8 cellular contexts compared by ENCODE assay signal in genomic region chr5:67205981-67206380, GRCh38. TPM values are rescaled to one million over a fixed set of nuclear protein-coding genes. Genes with fewer than 3 reads are reported as not detected.
DNase-seq lines count a peak whose midpoint lies in the region; ATAC-seq and TF ChIP-seq lines count a peak whose summit lies in the region.
"Had no signal": no experiment of that assay in that cellular context is flagged by ENCODE, and none has a peak within 500 bp of the region (broad histone marks: within the 10 kb centered on the region; RNA-seq: fewer than 3 reads in every experiment).

No MANE protein-coding gene starts in this region.

- WGBS in spleen, 5 donors, result 65 to 90% (median 78%) methylated on average over 3 of the region's 3 CpGs

- H3K4me2 ChIP-seq in DND-41 (ENCODE audit: insufficient read depth, low read length) (peak overlapping the region; percentile 53), PC-3 (ENCODE audit: low read length) (peak overlapping the region; percentile 50)

- peak overlapping the region; percentile 51 for H3K9ac ChIP-seq in DND-41 (ENCODE audit: low read depth, low read length)
- H3K9ac ChIP-seq in PC-3 (ENCODE audit: low read length), result peak overlapping the region; percentile 42

- CTCF ChIA-PET in PC-3 (lab: Charles Lee), result no interaction called here

- no peak for DNase-seq in DND-41
- no peak for DNase-seq in PC-3
- no peak for DNase-seq in central memory CD8-positive, alpha-beta T cell (ENCODE audit: low spot score in 2 of 2)
- peak; percentile 73 for DNase-seq in spleen
- DNase-seq in coronary artery (ENCODE audit: low spot score), result no peak
- DNase-seq: NCI-H2171 treated with DMSO at 0.1 percent for 48 hours had no signal

- H3K4me3 Mint-ChIP-seq in central memory CD8-positive, alpha-beta T cell, result peak overlapping the region; percentile 37

- peaks cover 4% of the 10 kb centered on the region for H3K9me3 Mint-ChIP-seq in central memory CD8-positive, alpha-beta T cell

- BruUV-seq in PC-3 (replicated peaks; lab: Mats Ljungman, UMichigan), result no TSS peak

- no peaks in the 10 kb centered on the region for H3K27me3 Mint-ChIP-seq in central memory CD8-positive, alpha-beta T cell

- peaks cover 9% of the 10 kb centered on the region for H3F3A ChIP-seq in PC-3 (ENCODE audit: low read length, unreplicated experiment)

- H3K27me3 ChIP-seq in DND-41 (ENCODE audit: insufficient read depth, low read length, poor library complexity) (no peaks in the 10 kb centered on the region), PC-3 (ENCODE audit: low read length) (no peaks in the 10 kb centered on the region), spleen (replicated peaks in 1 of 7) (no peaks in the 10 kb centered on the region)

- POLR2A ChIA-PET in PC-3 (lab: Charles Lee; ENCODE audit: unreplicated experiment), result no interaction called here

- peaks cover 6% of the 10 kb centered on the region for H3K36me3 Mint-ChIP-seq in central memory CD8-positive, alpha-beta T cell (ENCODE audit: insufficient read depth)

- H3K9me2 ChIP-seq in PC-3 (replicated peaks; ENCODE audit: low read length), result no peaks in the 10 kb centered on the region

- H3K27ac Mint-ChIP-seq in central memory CD8-positive, alpha-beta T cell (ENCODE audit: low read depth), result peak overlapping the region; percentile 78

- intact Hi-C loops in PC-3 (cut with micrococcal nuclease) (loop anchor here (2.0 to 5.0 kb wide), 2 partner anchors 201 to 399 kb away; no protein-coding TSS in a partner anchor), spleen (cut with DNase I; ENCODE audit: low total_unique reads) (loop anchor here (5.0 to 10.0 kb wide), 3 partner anchors 39 to 394 kb away; no protein-coding TSS in a partner anchor)

- no peak for TF ChIP-seq CTCF in DND-41 (IDR thresholded peaks at IDR 0.05; ENCODE audit: borderline replicate concordance, extremely low read depth, low read length, poor library complexity, severe bottlenecking)
- no peak for TF ChIP-seq CTCF in PC-3 (conservative IDR thresholded peaks at IDR 0.05; ENCODE audit: low read depth, low read length)
- TF ChIP-seq CTCF in spleen (IDR thresholded peaks at IDR 0.05 in 8 of 11, conservative IDR thresholded peaks at IDR 0.05 in 3 of 11), result no peak
- TF ChIP-seq CTCF in coronary artery (IDR thresholded peaks at IDR 0.05), result no peak

- H3K4me3 ChIP-seq in DND-41 (ENCODE audit: low read depth in 1 of 2, low read length in 2 of 2) (peak overlapping the region in 1 of 2 experiments; percentile 40; a peak in 2 of 4 replicates), PC-3 (ENCODE audit: low read length) (no peak overlapping the region), spleen (peak overlapping the region in 1 of 8 donors; percentile 31), coronary artery (no peak overlapping the region)

- ATAC-seq in DND-41 (ENCODE audit: insufficient read depth, low read depth), result no peak
- ATAC-seq in PC-3, result no peak
- no peak for ATAC-seq in central memory CD8-positive, alpha-beta T cell (replicated peaks; ENCODE audit: extremely low read depth, poor library complexity, severe bottlenecking)
- no peak for ATAC-seq in GM18867 (IDR thresholded peaks at IDR 0.05; ENCODE audit: unreplicated experiment)
- no peak for ATAC-seq in GM19467 (IDR thresholded peaks at IDR 0.05; ENCODE audit: unreplicated experiment)

- H4K20me1 ChIP-seq in DND-41 (ENCODE audit: insufficient read depth, low read length) (no peaks in the 10 kb centered on the region), PC-3 (ENCODE audit: low read length) (no peaks in the 10 kb centered on the region)

- H3K27ac ChIP-seq in DND-41 (ENCODE audit: low read length) (peak overlapping the region; percentile 98), PC-3 (ENCODE audit: low read length) (peak overlapping the region; percentile 92), spleen (peak overlapping the region; percentile 66 to 93 (median 88)), coronary artery (no peak overlapping the region)

- peaks cover 56% of the 10 kb centered on the region for H3K4me1 Mint-ChIP-seq in central memory CD8-positive, alpha-beta T cell

- peaks cover 70% of the 10 kb centered on the region for H3K4me1 ChIP-seq in DND-41 (ENCODE audit: insufficient read depth, low read length)
- H3K4me1 ChIP-seq in PC-3 (ENCODE audit: insufficient read depth, low read length), result peaks cover 39% of the 10 kb centered on the region
- peaks cover 23 to 90% (median 79%) of the 10 kb centered on the region in 6 donors for H3K4me1 ChIP-seq in spleen

- H3K36me3 ChIP-seq in DND-41 (ENCODE audit: insufficient read depth, low read length), result no peaks in the 10 kb centered on the region
- H3K36me3 ChIP-seq in PC-3 (ENCODE audit: low read depth, low read length), result no peaks in the 10 kb centered on the region
- no peaks in the 10 kb centered on the region for H3K36me3 ChIP-seq in spleen

- TF ChIP-seq POLR2A in spleen (IDR thresholded peaks at IDR 0.05), result no peak

- H2AFZ ChIP-seq in DND-41 (ENCODE audit: low read depth, low read length), result peak overlapping the region; percentile 55
- 0 out of 2 replicates have a peak overlapping the region, but pooled peaks have one; percentile 13 for H2AFZ ChIP-seq in PC-3 (ENCODE audit: low read length)

- peaks cover 3% of the 10 kb centered on the region; the same call in 1 of the 2 replicates for H3K79me2 ChIP-seq in DND-41 (ENCODE audit: insufficient read depth, low read length)
- no peaks in the 10 kb centered on the region for H3K79me2 ChIP-seq in PC-3 (ENCODE audit: low read length)

- H3K9me3 ChIP-seq in DND-41 (ENCODE audit: insufficient read depth, low read length, severe bottlenecking) (peaks cover 6% of the 10 kb centered on the region), PC-3 (ENCODE audit: low read length) (no peaks in the 10 kb centered on the region), spleen (peaks cover 0 to 11% (median 0%) of the 10 kb centered on the region in 8 donors)

RNA-seq across cellular contexts. Expression of gene CD180, which starts 9.4 kb away (rescaled TPM):
- total RNA-seq in PC-3 (2014; rRNA removed) (not detected in 2 replicates), spleen (10 to 100 TPM; 20.6 to 39.2 (median 27.4) TPM)
- polyA plus RNA-seq in spleen, result 10 to 100 TPM; 11.6 to 17.9 (median 14.6) TPM

Comparison
In these comparisons a context has a peak if more than half of its experiments do, and no peak if none do; other contexts are left out.
1. H3K27ac ChIP-seq: peak in DND-41 (single experiment), PC-3 (single experiment) and spleen (8 of 8); none in coronary artery (0 of 2).
2. RNA of gene CD180, which starts 9.4 kb away (total RNA-seq): 20.6 to 39.2 TPM in spleen; not detected in PC-3; every median in the first group is over 10 times any median in the second.